Comparison of ENCODE assay signal across 10 cellular contexts in the genomic region with DNA sequence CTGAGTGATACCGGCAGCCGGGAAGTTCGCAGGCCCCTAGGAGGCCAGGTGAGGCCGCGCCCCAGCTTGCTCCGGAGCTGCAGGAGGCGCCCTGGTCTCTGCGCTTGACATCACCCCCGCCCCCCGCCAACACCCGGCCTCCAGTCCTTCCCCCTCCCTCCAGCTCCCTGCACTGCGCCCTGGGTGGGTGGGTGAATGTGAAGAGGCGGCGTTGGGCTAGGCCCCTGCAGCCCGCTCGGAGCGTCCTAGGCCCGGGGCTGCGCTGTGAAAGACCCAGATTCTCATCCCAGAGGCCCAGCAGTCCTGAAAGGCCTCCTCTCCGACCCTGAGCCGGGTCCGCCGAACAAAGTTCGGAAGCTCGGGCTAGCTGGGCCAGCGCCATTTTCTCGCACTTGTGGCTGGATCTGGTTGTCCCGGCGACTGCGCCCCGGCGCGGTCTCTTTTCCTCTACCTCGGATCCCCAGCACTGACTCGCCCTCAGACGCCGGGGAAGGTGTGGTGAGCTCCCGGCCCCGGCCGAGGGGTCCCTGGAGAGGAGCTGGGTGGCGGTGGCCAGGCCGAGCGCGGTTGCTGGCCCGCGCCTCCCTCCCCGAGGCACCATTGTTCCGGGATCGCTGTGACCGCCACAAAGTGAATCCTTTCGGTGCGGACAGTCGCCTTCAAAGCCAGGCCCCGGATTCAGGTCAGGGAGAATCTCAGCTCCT. TPM values are rescaled to one million over a fixed set of nuclear protein-coding genes. Genes with fewer than 3 reads are reported as not detected.
DNase-seq lines count a peak whose midpoint lies in the region; ATAC-seq, FAIRE-seq and TF ChIP-seq lines count a peak whose summit lies in the region.
"Had no signal": no experiment of that assay in that cellular context is flagged by ENCODE, and none has a peak within 500 bp of the region (broad histone marks: within the 10 kb centered on the region; RNA-seq: fewer than 3 reads in every experiment).

No MANE protein-coding gene starts in this region.

- H3K4me1 ChIP-seq in upper lobe of left lung, result peaks cover 9 to 39% (median 19%) of the 10 kb centered on the region in 4 donors
- H3K4me1 ChIP-seq: BLaER1 treated with 17β-estradiol and CSF1 and Interleukin-3, amounts not matched to agents 10 nM and 100 nM had no signal

- H3K27ac ChIP-seq in dorsolateral prefrontal cortex, result peak overlapping the region; percentile 64 to 99 (median 97)
- H3K27ac ChIP-seq in upper lobe of left lung, result no peak overlapping the region
- H3K27ac ChIP-seq: BLaER1 treated with 17β-estradiol and CSF1 and Interleukin-3, amounts not matched to agents 10 nM and 100 nM had no signal

- FAIRE-seq in urothelium cell line (lab: Jason Lieb, UNC), result no peak

- 12% methylated on average over 8 to 37 of the region's 54 CpGs for WGBS in upper lobe of left lung, 2 donors

- TF ChIP-seq CTCF in dorsolateral prefrontal cortex (IDR thresholded peaks at IDR 0.05 in 54 of 56, conservative IDR thresholded peaks at IDR 0.05 in 2 of 56; ENCODE audit: low read depth in 1 of 56, partially characterized antibody in 56 of 56) (peak in 49 of 56 donors; percentile 8 to 65 (median 39)), mesothelial cell of epicardium (IDR thresholded peaks at IDR 0.05; ENCODE audit: unreplicated experiment) (no peak), upper lobe of left lung (IDR thresholded peaks at IDR 0.05) (no peak)

- peaks cover 0 to 100% (median 77%) of the 10 kb centered on the region in 45 donors for H3K27me3 ChIP-seq in dorsolateral prefrontal cortex
- peaks cover 0 to 87% (median 44%) of the 10 kb centered on the region in 4 donors for H3K27me3 ChIP-seq in upper lobe of left lung

- TF ChIP-seq EP300 in upper lobe of left lung (IDR thresholded peaks at IDR 0.05), result no peak

- peaks cover 29% of the 10 kb centered on the region for H3K4me1 Mint-ChIP-seq in mesothelial cell of epicardium

- no peaks in the 10 kb centered on the region for H3K36me3 Mint-ChIP-seq in mesothelial cell of epicardium
- H3K36me3 Mint-ChIP-seq: T-cell had no signal

- H3K27me3 Mint-ChIP-seq in mesothelial cell of epicardium (ENCODE audit: low read depth), result peaks cover 100% of the 10 kb centered on the region

- intact Hi-C loops in dorsolateral prefrontal cortex (cut with DNase I), result loop anchor here (1.0 to 10.0 kb wide), 8 partner anchors 16 to 684 kb away; a partner anchor contains a TSS

- H3K9me3 Mint-ChIP-seq in mesothelial cell of epicardium, result no peaks in the 10 kb centered on the region

- no peaks in the 10 kb centered on the region for H3K36me3 ChIP-seq in upper lobe of left lung
- H3K36me3 ChIP-seq: BLaER1 treated with 17β-estradiol and CSF1 and Interleukin-3, amounts not matched to agents 10 nM and 100 nM had no signal

- H3K4me3 Mint-ChIP-seq in mesothelial cell of epicardium, result peak overlapping the region; percentile 22

- H3K27ac Mint-ChIP-seq in mesothelial cell of epicardium, result no peak overlapping the region
- H3K27ac Mint-ChIP-seq: T-cell had no signal

- no peak for TF ChIP-seq POLR2A in upper lobe of left lung (IDR thresholded peaks at IDR 0.05)

- H3K9me3 ChIP-seq in upper lobe of left lung, result peaks cover 0 to 13% (median 5%) of the 10 kb centered on the region in 4 donors

- H3K4me3 ChIP-seq in dorsolateral prefrontal cortex, result peak overlapping the region; percentile 41 to 86 (median 72)
- H3K4me3 ChIP-seq in upper lobe of left lung, result peak overlapping the region in 3 of 4 donors; percentile 1 to 36 (median 13)
- H3K4me3 ChIP-seq: BLaER1 treated with 17β-estradiol and CSF1 and Interleukin-3, amounts not matched to agents 10 nM and 100 nM had no signal

- DNase-seq in activated CD8-positive, alpha-beta memory T cell treated with anti-CD3 and anti-CD28 coated beads for 24 hours, result peak; percentile 47
- DNase-seq in activated CD8-positive, alpha-beta memory T cell treated with anti-CD3 and anti-CD28 coated beads, Interleukin-2, amount 50 U/mL, for 48 hours, result no peak
- DNase-seq in dorsolateral prefrontal cortex (peak in 9 of 10 donors; percentile 75 to 87 (median 77)), mesothelial cell of epicardium (ENCODE audit: low spot score in 2 of 2, unreplicated experiment in 2 of 2) (no peak), upper lobe of left lung (peak in 1 of 2 donors; percentile 73), COLO829 (ENCODE audit: low spot score) (no peak), urothelium cell line (ENCODE audit: low spot score) (no peak)
- DNase-seq: T-cell had no signal

- ATAC-seq in upper lobe of left lung (ENCODE audit: low FRiP score in 2 of 2), result no peak
- no peak for ATAC-seq in HG02852 (IDR thresholded peaks at IDR 0.05; ENCODE audit: unreplicated experiment)
- ATAC-seq: T-cell had no signal

RNA-seq across cellular contexts. Expression of a gene that starts 12.9 kb away (rescaled TPM):
- total RNA-seq in dorsolateral prefrontal cortex (10 to 100 TPM in 8 of 120 experiments, 1 to 10 TPM in 112; 1.5 to 13.5 (median 4.8) TPM), mesothelial cell of epicardium (not detected in 3 replicates), upper lobe of left lung (not detected)
- total RNA-seq: T-cell had no signal

RNA-seq across cellular contexts. Expression of a gene that starts 15.8 kb away (rescaled TPM):
- total RNA-seq in dorsolateral prefrontal cortex (100 to 1,000 TPM in 1 of 120 experiments, 10 to 100 TPM in 119; 17.4 to 211 (median 34.4) TPM), mesothelial cell of epicardium (0.22 TPM in 1 of 3 replicates, not detected in the others), upper lobe of left lung (not detected)
- total RNA-seq: T-cell had no signal

Comparison
In these comparisons a context has a peak if more than half of its experiments do, and no peak if none do; other contexts are left out.
1. DNase-seq: peak in activated CD8-positive, alpha-beta memory T cell treated with anti-CD3 and anti-CD28 coated beads for 24 hours (single experiment) and dorsolateral prefrontal cortex (9 of 10); none in activated CD8-positive, alpha-beta memory T cell treated with anti-CD3 and anti-CD28 coated beads, Interleukin-2, amount 50 U/mL, for 48 hours (single experiment), mesothelial cell of epicardium (0 of 2), COLO829 (single experiment) and urothelium cell line (single experiment).
2. H3K27ac ChIP-seq: peak in dorsolateral prefrontal cortex (59 of 59); none in upper lobe of left lung (0 of 4).
3. CTCF ChIP-seq: peak in dorsolateral prefrontal cortex (49 of 56); none in mesothelial cell of epicardium (single experiment) and upper lobe of left lung (0 of 6).
4. RNA of a gene that starts 15.8 kb away (total RNA-seq): 17.4 to 211 TPM in dorsolateral prefrontal cortex; 0.22 TPM in mesothelial cell of epicardium and not detected in upper lobe of left lung; every median in the first group is over 10 times any median in the second.